In genomic region chr17:56833812-56834379, GRCh38 we compare ENCODE assay signal across 8 cellular contexts.
DNase-seq lines count a peak whose midpoint lies in the region; ATAC-seq, FAIRE-seq and TF ChIP-seq lines count a peak whose summit lies in the region.

Gene C17orf67, minus strand, starts transcription at chr17:56833920. Its CDS starts 18,110 bp downstream, at chr17:56815810.
Gene DGKE, plus strand, starts transcription at chr17:56834151. Its CDS starts 645 bp downstream, at chr17:56834796.

- ATAC-seq in GM21515 (IDR thresholded peaks at IDR 0.05; ENCODE audit: unreplicated experiment): peak; percentile 62

- H3K27me3 ChIP-seq in HUES6 (ENCODE audit: control insufficient read depth, insufficient read depth, low read length): peaks cover 21% of the 10 kb centered on the region
- peaks cover 14% of the 10 kb centered on the region for H3K27me3 ChIP-seq in NT2/D1 (ENCODE audit: insufficient read depth, insufficient read length)
- H3K27me3 ChIP-seq in mucosa of rectum (ENCODE audit: control insufficient read depth in 2 of 2, insufficient read depth in 2 of 2, low read length in 2 of 2): no peaks in the 10 kb centered on the region

- FAIRE-seq in D721Med (lab: Jason Lieb, UNC): no peak

- no peaks in the 10 kb centered on the region for H3K9me3 ChIP-seq in HUES6 (ENCODE audit: control insufficient read depth, insufficient read depth, low read depth, low read length)
- H3K9me3 ChIP-seq in NT2/D1 (ENCODE audit: insufficient read depth, low read length): no peaks in the 10 kb centered on the region
- H3K9me3 ChIP-seq in mucosa of rectum (ENCODE audit: control insufficient read depth in 2 of 2, low read length in 2 of 2): no peaks in the 10 kb centered on the region

- peak within 1 kb of the TSS; percentile 50; the same call in 1 of the 2 replicates for H3K27ac ChIP-seq in HUES6 (ENCODE audit: low read depth, low read length)
- peak within 1 kb of the TSS; percentile 73 for H3K27ac ChIP-seq in epithelial cell of prostate
- peak within 1 kb of the TSS; percentile 82 to 83 for H3K27ac ChIP-seq in mucosa of rectum (ENCODE audit: low read depth in 2 of 2, low read length in 2 of 2)

- H3K9ac ChIP-seq in HUES6 (ENCODE audit: low read length) (peak within 1 kb of the TSS; percentile 70), NT2/D1 (ENCODE audit: insufficient read length, low read depth) (peak within 1 kb of the TSS; percentile 94), mucosa of rectum (ENCODE audit: low read depth in 1 of 2, low read length in 2 of 2) (peak within 1 kb of the TSS; percentile 65 to 74)

- H3K36me3 ChIP-seq in HUES6 (ENCODE audit: control insufficient read depth, insufficient read depth, low read length): 0 out of 2 replicates have a peak, but pooled peaks cover 9% of the 10 kb centered on the region
- peaks cover 22% of the 10 kb centered on the region for H3K36me3 ChIP-seq in NT2/D1 (ENCODE audit: insufficient read depth, insufficient read length, low read length)
- no peaks in the 10 kb centered on the region for H3K36me3 ChIP-seq in mucosa of rectum (ENCODE audit: control insufficient read depth in 2 of 2, insufficient read depth in 2 of 2, low read length in 2 of 2)

- DNase-seq in D721Med (ENCODE audit: insufficient read length, low spot score) (peak; percentile 47), NT2/D1 (ENCODE audit: low read depth, low spot score) (peak; percentile 79), activated T-cell treated with anti-CD3 and anti-CD28 coated beads for 4 hours (peak; percentile 100), epithelial cell of prostate (ENCODE audit: low read depth, low spot score) (peak; percentile 69)
- DNase-seq in stimulated activated CD8-positive, alpha-beta memory T cell treated with anti-CD3 and anti-CD28 coated beads, Interleukin-4, amount 100 ng/mL, for 4 hours (ENCODE audit: low read depth in 2 of 2, low spot score in 1 of 2): peak; percentile 98

- H3K4me1 ChIP-seq in HUES6 (ENCODE audit: control insufficient read depth, insufficient read depth, low read length) (peaks cover 23% of the 10 kb centered on the region), NT2/D1 (ENCODE audit: insufficient read depth, insufficient read length) (peaks cover 9% of the 10 kb centered on the region), mucosa of rectum (ENCODE audit: control insufficient read depth in 2 of 2, insufficient read depth in 2 of 2, low read length in 2 of 2) (peaks cover 19 to 20% of the 10 kb centered on the region in 2 donors)

- TF ChIP-seq CTCF in D721Med (IDR thresholded peaks at IDR 0.05; ENCODE audit: insufficient read depth, missing control alignments): no peak

- peak within 1 kb of the TSS; percentile 68 for H3K4me3 ChIP-seq in HUES6 (ENCODE audit: low read depth, low read length)
- peak within 1 kb of the TSS; percentile 83 for H3K4me3 ChIP-seq in NT2/D1 (ENCODE audit: insufficient read length, low read depth)
- H3K4me3 ChIP-seq in mucosa of rectum (ENCODE audit: low read length in 2 of 2): peak within 1 kb of the TSS; percentile 82 to 90

Comparison
In these comparisons a context has a peak if more than half of its experiments do, and no peak if none do; other contexts are left out.
1. Peak in every context shown above with its lines: DNase-seq, ATAC-seq, H3K4me3 ChIP-seq and H3K27ac ChIP-seq.
2. DNase-seq: peak in every context shown above with its lines; median percentile 100 in activated T-cell treated with anti-CD3 and anti-CD28 coated beads for 4 hours; 98 in stimulated activated CD8-positive, alpha-beta memory T cell treated with anti-CD3 and anti-CD28 coated beads, Interleukin-4, amount 100 ng/mL, for 4 hours; 79 in NT2/D1; 69 in epithelial cell of prostate; 47 in D721Med.